ENCODE assay signal across 1 cellular context in the genomic region with DNA sequence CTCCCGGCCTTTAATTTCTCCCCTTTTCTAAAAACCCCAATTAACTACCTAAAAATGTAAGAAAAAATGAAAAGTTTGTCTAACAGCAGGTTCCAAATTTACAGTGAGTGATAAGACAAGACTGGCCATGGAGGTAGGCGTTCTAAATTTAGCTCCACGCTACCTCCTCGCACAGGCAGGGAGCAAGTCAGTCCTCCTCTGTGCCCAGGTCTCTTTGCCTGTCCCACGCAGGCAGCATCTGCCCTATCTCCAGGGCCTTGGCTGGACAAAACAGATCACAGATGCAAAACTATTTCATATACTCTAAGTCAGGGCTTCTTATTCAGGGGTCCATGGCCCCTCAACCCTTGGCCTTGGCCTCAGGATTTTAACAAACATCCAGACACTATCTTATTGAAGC.
TF ChIP-seq lines count a peak whose summit lies in the region.

No MANE protein-coding gene starts in this region.

TF ChIP-seq in IMR-90, 13 proteins besides CTCF, POLR2A, EP300 and RAD21:
- TF ChIP-seq, protein P1, sequence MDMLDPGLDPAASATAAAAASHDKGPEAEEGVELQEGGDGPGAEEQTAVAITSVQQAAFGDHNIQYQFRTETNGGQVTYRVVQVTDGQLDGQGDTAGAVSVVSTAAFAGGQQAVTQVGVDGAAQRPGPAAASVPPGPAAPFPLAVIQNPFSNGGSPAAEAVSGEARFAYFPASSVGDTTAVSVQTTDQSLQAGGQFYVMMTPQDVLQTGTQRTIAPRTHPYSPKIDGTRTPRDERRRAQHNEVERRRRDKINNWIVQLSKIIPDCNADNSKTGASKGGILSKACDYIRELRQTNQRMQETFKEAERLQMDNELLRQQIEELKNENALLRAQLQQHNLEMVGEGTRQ (IDR thresholded peaks at IDR 0.05; ENCODE audit: low read depth, low read length), result no peak
- no peak for TF ChIP-seq SMC3 (IDR thresholded peaks at IDR 0.05; ENCODE audit: low read depth, low read length)
- TF ChIP-seq MXI1 (IDR thresholded peaks at IDR 0.05; ENCODE audit: borderline replicate concordance, low read depth, low read length), result no peak
- TF ChIP-seq MAZ (IDR thresholded peaks at IDR 0.05; ENCODE audit: borderline replicate concordance, low read depth, low read length), result no peak
- no peak for TF ChIP-seq RFX5 (IDR thresholded peaks at IDR 0.05; ENCODE audit: low read depth, low read length)
- TF ChIP-seq NFE2L2 (IDR thresholded peaks at IDR 0.05; ENCODE audit: low read depth, low read length), result no peak
- no peak for TF ChIP-seq BHLHE40 (IDR thresholded peaks at IDR 0.05; ENCODE audit: low read depth, low read length)
- no peak for TF ChIP-seq RCOR1 (IDR thresholded peaks at IDR 0.05; ENCODE audit: insufficient replicate concordance, low read length)
- no peak for TF ChIP-seq MAFK (IDR thresholded peaks at IDR 0.05; ENCODE audit: low read depth, low read length)
- TF ChIP-seq CHD1 (IDR thresholded peaks at IDR 0.05; ENCODE audit: low read depth, low read length), result no peak
